1 cellular context compared by ENCODE assay signal in the genomic region with DNA sequence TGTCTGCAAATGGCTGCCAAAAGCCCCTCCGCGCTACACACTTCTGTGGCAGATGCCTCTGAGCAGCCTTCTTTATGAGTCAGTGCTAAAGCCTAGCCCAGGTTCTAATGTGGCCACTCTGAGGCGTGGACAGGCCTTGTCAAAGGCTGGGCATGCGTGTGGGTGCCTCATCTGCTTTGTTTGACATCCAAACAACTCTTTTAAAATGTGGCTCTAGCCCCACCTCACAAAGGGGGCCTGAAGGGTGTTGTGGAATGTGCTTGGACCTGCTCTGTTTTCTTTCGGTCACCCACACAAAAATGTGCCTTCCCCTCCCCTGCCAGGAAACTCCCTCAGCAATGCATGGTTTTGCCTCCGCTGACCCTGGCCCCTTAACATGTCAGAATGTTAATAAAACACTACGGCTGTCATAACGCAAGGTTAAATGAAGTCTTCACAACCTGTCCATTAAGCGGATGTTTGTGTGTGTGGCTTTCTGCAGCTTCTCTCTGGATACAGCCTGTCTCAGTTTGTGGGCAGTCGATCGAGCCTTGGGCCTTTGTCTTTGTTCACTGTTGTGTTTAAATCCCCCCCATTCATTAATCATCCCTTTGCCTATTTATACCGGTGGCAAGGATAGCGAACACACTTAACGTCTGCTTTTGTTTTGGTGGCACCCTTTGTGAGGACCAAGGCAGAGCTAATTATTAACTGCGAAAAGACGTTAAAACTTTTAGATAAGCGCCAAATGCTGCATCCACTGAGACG.
TF ChIP-seq lines count a peak whose summit lies in the region.

No MANE protein-coding gene starts in this region.

TF ChIP-seq in HepG2, 621 proteins besides CTCF, POLR2A, EP300 and RAD21 (continued from another document and continues in another):
- TF ChIP-seq, protein P1, sequence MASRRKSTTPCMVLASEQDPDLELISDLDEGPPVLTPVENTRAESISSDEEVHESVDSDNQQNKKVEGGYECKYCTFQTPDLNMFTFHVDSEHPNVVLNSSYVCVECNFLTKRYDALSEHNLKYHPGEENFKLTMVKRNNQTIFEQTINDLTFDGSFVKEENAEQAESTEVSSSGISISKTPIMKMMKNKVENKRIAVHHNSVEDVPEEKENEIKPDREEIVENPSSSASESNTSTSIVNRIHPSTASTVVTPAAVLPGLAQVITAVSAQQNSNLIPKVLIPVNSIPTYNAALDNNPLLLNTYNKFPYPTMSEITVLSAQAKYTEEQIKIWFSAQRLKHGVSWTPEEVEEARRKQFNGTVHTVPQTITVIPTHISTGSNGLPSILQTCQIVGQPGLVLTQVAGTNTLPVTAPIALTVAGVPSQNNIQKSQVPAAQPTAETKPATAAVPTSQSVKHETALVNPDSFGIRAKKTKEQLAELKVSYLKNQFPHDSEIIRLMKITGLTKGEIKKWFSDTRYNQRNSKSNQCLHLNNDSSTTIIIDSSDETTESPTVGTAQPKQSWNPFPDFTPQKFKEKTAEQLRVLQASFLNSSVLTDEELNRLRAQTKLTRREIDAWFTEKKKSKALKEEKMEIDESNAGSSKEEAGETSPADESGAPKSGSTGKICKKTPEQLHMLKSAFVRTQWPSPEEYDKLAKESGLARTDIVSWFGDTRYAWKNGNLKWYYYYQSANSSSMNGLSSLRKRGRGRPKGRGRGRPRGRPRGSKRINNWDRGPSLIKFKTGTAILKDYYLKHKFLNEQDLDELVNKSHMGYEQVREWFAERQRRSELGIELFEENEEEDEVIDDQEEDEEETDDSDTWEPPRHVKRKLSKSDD (CRISPR knock-in tag; IDR thresholded peaks at IDR 0.05; ENCODE audit: low read depth): no peak; the same call in 1 of the 2 replicates
- TF ChIP-seq CBX1 (IDR thresholded peaks at IDR 0.05; ENCODE audit: low read depth) (no peak), ZNF124 (CRISPR knock-in tag; IDR thresholded peaks at IDR 0.05) (no peak), ZNF382 (CRISPR knock-in tag; IDR thresholded peaks at IDR 0.05; ENCODE audit: borderline replicate concordance) (no peak), GTF2F1 (IDR thresholded peaks at IDR 0.05; ENCODE audit: low read length) (no peak), ZNF484 (CRISPR knock-in tag; IDR thresholded peaks at IDR 0.05; ENCODE audit: borderline replicate concordance, low read depth) (no peak), MYNN (CRISPR knock-in tag; IDR thresholded peaks at IDR 0.05; ENCODE audit: low read depth) (no peak), ZNF235 (CRISPR knock-in tag; IDR thresholded peaks at IDR 0.05; ENCODE audit: borderline replicate concordance) (no peak), SAFB2 (CRISPR knock-in tag; IDR thresholded peaks at IDR 0.05; ENCODE audit: borderline replicate concordance, low read depth) (0 out of 2 replicates have a peak, but pooled peaks have one; percentile 1), STAG1 (CRISPR knock-in tag; IDR thresholded peaks at IDR 0.05) (peak; percentile 25; the same call in 1 of the 2 replicates), SP2 (CRISPR knock-in tag; IDR thresholded peaks at IDR 0.05) (no peak), ZNF672 (CRISPR knock-in tag; IDR thresholded peaks at IDR 0.05) (no peak), RXRB (CRISPR knock-in tag; IDR thresholded peaks at IDR 0.05; ENCODE audit: borderline replicate concordance) (peak; percentile 94), PHB2 (IDR thresholded peaks at IDR 0.05; ENCODE audit: partially characterized antibody) (no peak), ZNF510 (CRISPR knock-in tag; IDR thresholded peaks at IDR 0.05; ENCODE audit: low read depth) (no peak), SAP130 (CRISPR knock-in tag; IDR thresholded peaks at IDR 0.05; ENCODE audit: low read depth) (peak; percentile 87), SRSF4 (IDR thresholded peaks at IDR 0.05; ENCODE audit: low read depth, low read length, poor library complexity, severe bottlenecking) (no peak), REPIN1 (CRISPR knock-in tag; IDR thresholded peaks at IDR 0.05; ENCODE audit: borderline replicate concordance, low read depth) (peak; percentile 42), SSRP1 (CRISPR knock-in tag; IDR thresholded peaks at IDR 0.05) (no peak)
- TF ChIP-seq, protein P2, sequence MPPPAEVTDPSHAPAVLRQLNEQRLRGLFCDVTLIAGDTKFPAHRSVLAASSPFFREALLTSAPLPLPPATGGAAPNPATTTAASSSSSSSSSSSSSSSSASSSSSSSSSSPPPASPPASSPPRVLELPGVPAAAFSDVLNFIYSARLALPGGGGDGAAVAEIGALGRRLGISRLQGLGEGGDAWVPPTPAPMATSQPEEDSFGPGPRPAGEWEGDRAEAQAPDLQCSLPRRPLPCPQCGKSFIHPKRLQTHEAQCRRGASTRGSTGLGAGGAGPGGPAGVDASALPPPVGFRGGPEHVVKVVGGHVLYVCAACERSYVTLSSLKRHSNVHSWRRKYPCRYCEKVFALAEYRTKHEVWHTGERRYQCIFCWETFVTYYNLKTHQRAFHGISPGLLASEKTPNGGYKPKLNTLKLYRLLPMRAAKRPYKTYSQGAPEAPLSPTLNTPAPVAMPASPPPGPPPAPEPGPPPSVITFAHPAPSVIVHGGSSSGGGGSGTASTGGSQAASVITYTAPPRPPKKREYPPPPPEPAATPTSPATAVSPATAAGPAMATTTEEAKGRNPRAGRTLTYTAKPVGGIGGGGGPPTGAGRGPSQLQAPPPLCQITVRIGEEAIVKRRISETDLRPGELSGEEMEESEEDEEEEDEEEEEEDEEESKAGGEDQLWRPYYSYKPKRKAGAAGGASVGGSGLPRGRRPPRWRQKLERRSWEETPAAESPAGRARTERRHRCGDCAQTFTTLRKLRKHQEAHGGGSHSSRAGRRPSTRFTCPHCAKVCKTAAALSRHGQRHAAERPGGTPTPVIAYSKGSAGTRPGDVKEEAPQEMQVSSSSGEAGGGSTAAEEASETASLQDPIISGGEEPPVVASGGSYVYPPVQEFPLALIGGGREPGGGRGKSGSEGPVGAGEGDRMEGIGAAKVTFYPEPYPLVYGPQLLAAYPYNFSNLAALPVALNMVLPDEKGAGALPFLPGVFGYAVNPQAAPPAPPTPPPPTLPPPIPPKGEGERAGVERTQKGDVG (CRISPR knock-in tag; IDR thresholded peaks at IDR 0.05; ENCODE audit: borderline replicate concordance): no peak
- TF ChIP-seq, protein P3, sequence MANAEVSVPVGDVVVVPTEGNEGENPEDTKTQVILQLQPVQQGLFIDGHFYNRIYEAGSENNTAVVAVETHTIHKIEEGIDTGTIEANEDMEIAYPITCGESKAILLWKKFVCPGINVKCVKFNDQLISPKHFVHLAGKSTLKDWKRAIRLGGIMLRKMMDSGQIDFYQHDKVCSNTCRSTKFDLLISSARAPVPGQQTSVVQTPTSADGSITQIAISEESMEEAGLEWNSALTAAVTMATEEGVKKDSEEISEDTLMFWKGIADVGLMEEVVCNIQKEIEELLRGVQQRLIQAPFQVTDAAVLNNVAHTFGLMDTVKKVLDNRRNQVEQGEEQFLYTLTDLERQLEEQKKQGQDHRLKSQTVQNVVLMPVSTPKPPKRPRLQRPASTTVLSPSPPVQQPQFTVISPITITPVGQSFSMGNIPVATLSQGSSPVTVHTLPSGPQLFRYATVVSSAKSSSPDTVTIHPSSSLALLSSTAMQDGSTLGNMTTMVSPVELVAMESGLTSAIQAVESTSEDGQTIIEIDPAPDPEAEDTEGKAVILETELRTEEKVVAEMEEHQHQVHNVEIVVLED (CRISPR knock-in tag; IDR thresholded peaks at IDR 0.05; ENCODE audit: borderline replicate concordance): no peak
- TF ChIP-seq, protein P4, sequence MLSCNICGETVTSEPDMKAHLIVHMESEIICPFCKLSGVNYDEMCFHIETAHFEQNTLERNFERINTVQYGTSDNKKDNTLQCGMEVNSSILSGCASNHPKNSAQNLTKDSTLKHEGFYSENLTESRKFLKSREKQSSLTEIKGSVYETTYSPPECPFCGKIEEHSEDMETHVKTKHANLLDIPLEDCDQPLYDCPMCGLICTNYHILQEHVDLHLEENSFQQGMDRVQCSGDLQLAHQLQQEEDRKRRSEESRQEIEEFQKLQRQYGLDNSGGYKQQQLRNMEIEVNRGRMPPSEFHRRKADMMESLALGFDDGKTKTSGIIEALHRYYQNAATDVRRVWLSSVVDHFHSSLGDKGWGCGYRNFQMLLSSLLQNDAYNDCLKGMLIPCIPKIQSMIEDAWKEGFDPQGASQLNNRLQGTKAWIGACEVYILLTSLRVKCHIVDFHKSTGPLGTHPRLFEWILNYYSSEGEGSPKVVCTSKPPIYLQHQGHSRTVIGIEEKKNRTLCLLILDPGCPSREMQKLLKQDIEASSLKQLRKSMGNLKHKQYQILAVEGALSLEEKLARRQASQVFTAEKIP (CRISPR knock-in tag; IDR thresholded peaks at IDR 0.05; ENCODE audit: borderline replicate concordance): no peak
- TF ChIP-seq, protein P5, sequence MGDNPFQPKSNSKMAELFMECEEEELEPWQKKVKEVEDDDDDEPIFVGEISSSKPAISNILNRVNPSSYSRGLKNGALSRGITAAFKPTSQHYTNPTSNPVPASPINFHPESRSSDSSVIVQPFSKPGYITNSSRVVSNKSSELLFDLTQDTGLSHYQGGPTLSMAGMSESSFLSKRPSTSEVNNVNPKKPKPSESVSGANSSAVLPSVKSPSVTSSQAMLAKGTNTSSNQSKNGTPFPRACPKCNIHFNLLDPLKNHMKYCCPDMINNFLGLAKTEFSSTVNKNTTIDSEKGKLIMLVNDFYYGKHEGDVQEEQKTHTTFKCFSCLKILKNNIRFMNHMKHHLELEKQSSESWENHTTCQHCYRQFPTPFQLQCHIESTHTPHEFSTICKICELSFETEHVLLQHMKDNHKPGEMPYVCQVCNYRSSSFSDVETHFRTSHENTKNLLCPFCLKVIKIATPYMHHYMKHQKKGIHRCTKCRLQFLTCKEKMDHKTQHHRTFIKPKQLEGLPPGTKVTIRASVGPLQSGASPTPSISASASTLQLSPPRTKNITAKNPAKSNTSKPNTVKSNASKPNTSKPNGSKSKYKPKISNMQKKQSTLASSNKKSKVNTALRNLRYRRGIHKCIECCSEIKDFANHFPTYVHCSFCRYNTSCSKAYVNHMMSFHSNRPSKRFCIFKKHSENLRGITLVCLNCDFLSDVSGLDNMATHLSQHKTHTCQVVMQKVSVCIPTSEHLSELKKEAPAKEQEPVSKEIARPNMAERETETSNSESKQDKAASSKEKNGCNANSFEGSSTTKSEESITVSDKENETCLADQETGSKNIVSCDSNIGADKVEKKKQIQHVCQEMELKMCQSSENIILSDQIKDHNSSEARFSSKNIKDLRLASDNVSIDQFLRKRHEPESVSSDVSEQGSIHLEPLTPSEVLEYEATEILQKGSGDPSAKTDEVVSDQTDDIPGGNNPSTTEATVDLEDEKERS (CRISPR knock-in tag; IDR thresholded peaks at IDR 0.05): peak; percentile 44; the same call in 1 of the 2 replicates
- TF ChIP-seq, protein P6, sequence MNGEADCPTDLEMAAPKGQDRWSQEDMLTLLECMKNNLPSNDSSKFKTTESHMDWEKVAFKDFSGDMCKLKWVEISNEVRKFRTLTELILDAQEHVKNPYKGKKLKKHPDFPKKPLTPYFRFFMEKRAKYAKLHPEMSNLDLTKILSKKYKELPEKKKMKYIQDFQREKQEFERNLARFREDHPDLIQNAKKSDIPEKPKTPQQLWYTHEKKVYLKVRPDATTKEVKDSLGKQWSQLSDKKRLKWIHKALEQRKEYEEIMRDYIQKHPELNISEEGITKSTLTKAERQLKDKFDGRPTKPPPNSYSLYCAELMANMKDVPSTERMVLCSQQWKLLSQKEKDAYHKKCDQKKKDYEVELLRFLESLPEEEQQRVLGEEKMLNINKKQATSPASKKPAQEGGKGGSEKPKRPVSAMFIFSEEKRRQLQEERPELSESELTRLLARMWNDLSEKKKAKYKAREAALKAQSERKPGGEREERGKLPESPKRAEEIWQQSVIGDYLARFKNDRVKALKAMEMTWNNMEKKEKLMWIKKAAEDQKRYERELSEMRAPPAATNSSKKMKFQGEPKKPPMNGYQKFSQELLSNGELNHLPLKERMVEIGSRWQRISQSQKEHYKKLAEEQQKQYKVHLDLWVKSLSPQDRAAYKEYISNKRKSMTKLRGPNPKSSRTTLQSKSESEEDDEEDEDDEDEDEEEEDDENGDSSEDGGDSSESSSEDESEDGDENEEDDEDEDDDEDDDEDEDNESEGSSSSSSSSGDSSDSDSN (CRISPR knock-in tag; IDR thresholded peaks at IDR 0.05): no peak
- TF ChIP-seq, protein P7, sequence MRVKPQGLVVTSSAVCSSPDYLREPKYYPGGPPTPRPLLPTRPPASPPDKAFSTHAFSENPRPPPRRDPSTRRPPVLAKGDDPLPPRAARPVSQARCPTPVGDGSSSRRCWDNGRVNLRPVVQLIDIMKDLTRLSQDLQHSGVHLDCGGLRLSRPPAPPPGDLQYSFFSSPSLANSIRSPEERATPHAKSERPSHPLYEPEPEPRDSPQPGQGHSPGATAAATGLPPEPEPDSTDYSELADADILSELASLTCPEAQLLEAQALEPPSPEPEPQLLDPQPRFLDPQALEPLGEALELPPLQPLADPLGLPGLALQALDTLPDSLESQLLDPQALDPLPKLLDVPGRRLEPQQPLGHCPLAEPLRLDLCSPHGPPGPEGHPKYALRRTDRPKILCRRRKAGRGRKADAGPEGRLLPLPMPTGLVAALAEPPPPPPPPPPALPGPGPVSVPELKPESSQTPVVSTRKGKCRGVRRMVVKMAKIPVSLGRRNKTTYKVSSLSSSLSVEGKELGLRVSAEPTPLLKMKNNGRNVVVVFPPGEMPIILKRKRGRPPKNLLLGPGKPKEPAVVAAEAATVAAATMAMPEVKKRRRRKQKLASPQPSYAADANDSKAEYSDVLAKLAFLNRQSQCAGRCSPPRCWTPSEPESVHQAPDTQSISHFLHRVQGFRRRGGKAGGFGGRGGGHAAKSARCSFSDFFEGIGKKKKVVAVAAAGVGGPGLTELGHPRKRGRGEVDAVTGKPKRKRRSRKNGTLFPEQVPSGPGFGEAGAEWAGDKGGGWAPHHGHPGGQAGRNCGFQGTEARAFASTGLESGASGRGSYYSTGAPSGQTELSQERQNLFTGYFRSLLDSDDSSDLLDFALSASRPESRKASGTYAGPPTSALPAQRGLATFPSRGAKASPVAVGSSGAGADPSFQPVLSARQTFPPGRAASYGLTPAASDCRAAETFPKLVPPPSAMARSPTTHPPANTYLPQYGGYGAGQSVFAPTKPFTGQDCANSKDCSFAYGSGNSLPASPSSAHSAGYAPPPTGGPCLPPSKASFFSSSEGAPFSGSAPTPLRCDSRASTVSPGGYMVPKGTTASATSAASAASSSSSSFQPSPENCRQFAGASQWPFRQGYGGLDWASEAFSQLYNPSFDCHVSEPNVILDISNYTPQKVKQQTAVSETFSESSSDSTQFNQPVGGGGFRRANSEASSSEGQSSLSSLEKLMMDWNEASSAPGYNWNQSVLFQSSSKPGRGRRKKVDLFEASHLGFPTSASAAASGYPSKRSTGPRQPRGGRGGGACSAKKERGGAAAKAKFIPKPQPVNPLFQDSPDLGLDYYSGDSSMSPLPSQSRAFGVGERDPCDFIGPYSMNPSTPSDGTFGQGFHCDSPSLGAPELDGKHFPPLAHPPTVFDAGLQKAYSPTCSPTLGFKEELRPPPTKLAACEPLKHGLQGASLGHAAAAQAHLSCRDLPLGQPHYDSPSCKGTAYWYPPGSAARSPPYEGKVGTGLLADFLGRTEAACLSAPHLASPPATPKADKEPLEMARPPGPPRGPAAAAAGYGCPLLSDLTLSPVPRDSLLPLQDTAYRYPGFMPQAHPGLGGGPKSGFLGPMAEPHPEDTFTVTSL (CRISPR knock-in tag; IDR thresholded peaks at IDR 0.05; ENCODE audit: borderline replicate concordance): 0 out of 2 replicates have a peak, but pooled peaks have one; percentile 31
- TF ChIP-seq, protein P8, sequence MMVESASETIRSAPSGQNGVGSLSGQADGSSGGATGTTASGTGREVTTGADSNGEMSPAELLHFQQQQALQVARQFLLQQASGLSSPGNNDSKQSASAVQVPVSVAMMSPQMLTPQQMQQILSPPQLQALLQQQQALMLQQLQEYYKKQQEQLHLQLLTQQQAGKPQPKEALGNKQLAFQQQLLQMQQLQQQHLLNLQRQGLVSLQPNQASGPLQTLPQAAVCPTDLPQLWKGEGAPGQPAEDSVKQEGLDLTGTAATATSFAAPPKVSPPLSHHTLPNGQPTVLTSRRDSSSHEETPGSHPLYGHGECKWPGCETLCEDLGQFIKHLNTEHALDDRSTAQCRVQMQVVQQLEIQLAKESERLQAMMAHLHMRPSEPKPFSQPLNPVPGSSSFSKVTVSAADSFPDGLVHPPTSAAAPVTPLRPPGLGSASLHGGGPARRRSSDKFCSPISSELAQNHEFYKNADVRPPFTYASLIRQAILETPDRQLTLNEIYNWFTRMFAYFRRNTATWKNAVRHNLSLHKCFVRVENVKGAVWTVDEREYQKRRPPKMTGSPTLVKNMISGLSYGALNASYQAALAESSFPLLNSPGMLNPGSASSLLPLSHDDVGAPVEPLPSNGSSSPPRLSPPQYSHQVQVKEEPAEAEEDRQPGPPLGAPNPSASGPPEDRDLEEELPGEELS (CRISPR knock-in tag; IDR thresholded peaks at IDR 0.05): peak; percentile 99
